Comparison of ENCODE assay signal across 18 cellular contexts in the genomic region with DNA sequence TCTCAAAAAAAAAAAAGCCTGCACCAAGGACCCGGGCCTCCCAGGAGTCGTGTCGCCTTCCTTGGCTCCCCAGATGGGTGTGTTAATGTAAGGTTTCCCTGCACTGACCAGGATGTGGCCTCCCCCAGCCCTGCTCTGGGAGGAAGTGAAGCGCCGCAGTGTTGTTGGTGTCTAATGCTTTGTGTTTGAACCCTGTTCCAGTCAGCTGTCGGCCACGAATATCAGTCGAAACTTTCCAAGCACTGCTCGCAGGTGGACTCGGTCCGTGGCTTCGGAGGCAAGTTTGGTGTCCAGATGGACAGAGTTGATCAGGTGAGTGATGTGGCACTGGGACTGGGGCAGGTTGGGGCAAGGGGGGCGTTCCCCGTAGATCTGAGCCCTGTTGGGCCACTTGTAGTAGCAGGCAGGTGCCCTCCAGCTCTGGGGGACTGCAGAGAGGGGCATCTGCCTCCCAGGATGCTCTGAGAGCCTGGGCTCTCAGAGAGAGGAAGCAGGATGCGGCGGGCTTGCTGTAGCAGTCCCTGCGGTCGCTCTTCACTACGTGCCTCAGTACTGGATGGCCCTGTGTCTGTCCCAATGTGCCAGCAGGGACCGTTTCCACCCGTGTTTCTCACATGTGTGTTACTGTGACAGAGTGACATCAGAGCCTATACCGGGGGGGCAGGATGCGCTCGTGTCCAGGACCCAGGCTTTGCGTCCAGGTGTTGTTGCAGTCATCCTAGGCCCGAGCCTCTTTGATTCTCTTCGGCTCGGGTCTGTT. TPM values are rescaled to one million over a fixed set of nuclear protein-coding genes. Genes with fewer than 3 reads are reported as not detected.
A peak's percentile ranks its signal among the peaks of the same experiment; 100 is the strongest.
DNase-seq lines count a peak whose midpoint lies in the region; ATAC-seq and TF ChIP-seq lines count a peak whose summit lies in the region.
"Had no signal": no experiment of that assay in that cellular context is flagged by ENCODE, and none has a peak within 500 bp of the region (broad histone marks: within the 10 kb centered on the region; RNA-seq: fewer than 3 reads in every experiment).

No MANE protein-coding gene starts in this region.

- no peaks in the 10 kb centered on the region for H3K9me2 ChIP-seq in GM23248 (ENCODE audit: insufficient read depth)
- H3K9me2 ChIP-seq: SK-N-SH had no signal

- in situ Hi-C loops in GM23248 (cut with MboI) (no loop called here), Panc1 (cut with HindIII; ENCODE audit: low pct_unique_long_range_greater_than_20kb, low sequenced_read_pairs) (no loop called here)

- no peak overlapping the region for H2BK12ac ChIP-seq in neuronal stem cell (ENCODE audit: low read length)

- no peaks in the 10 kb centered on the region for H3K9me3 Mint-ChIP-seq in chondrocyte (ENCODE audit: low read depth)
- H3K9me3 Mint-ChIP-seq: CD4-positive, alpha-beta memory T cell had no signal

- TF ChIP-seq POLR2A in ovary (IDR thresholded peaks at IDR 0.05): no peak

- no peak overlapping the region for H4K8ac ChIP-seq in neuronal stem cell (ENCODE audit: low read depth, low read length)

- H3K4me3 Mint-ChIP-seq in chondrocyte (ENCODE audit: unreplicated experiment): no peak overlapping the region
- H3K4me3 Mint-ChIP-seq: CD4-positive, alpha-beta memory T cell had no signal

- no peaks in the 10 kb centered on the region for H3K27me3 Mint-ChIP-seq in chondrocyte (ENCODE audit: low read depth)
- H3K27me3 Mint-ChIP-seq: CD4-positive, alpha-beta memory T cell had no signal

- H3K4me2 ChIP-seq in GM23248 (ENCODE audit: unreplicated experiment) (peak overlapping the region; percentile 3), neuronal stem cell (ENCODE audit: insufficient read depth, low read length, poor library complexity, severe bottlenecking) (no peak overlapping the region)
- H3K4me2 ChIP-seq: SK-N-SH had no signal

- H2BK15ac ChIP-seq in neuronal stem cell (ENCODE audit: low read length): no peak overlapping the region

- TF ChIP-seq EP300 in ovary (IDR thresholded peaks at IDR 0.05): no peak

- H3F3A ChIP-seq in GM23248 (ENCODE audit: insufficient read depth): peaks cover 41% of the 10 kb centered on the region

- WGBS in GM23248 (ENCODE audit: low coverage in 1 of 2, low lambda C conversion rate in 2 of 2, missing lambda C conversion rate in 2 of 2), 2 experiments: 87 to 90% methylated on average over 27 to 28 of the region's 28 CpGs
- WGBS in neuronal stem cell (ENCODE audit: extremely low coverage in 2 of 2, insufficient read length in 2 of 2, insufficient replicate concordance in 1 of 2), 2 donors: no CpG with 5 or more reads among the region's 28 CpGs
- WGBS in ovary, 3 donors: 91 to 92% (median 92%) methylated on average over 27 to 28 of the region's 28 CpGs

- H4K20me1 ChIP-seq in GM23248 (ENCODE audit: insufficient read depth): peaks cover 5% of the 10 kb centered on the region

- H3K23ac ChIP-seq in neuronal stem cell (ENCODE audit: low read depth, low read length, poor library complexity): no peak overlapping the region

- H3K27ac Mint-ChIP-seq in chondrocyte (ENCODE audit: unreplicated experiment): peak overlapping the region; percentile 95
- H3K27ac Mint-ChIP-seq: CD4-positive, alpha-beta memory T cell had no signal

- H3K36me3 ChIP-seq in GM23248 (ENCODE audit: low read depth) (peaks cover 74% of the 10 kb centered on the region), Panc1 (ENCODE audit: control insufficient read depth, insufficient read depth, low read length) (peaks cover 43% of the 10 kb centered on the region), neuronal stem cell (replicated peaks in 1 of 2; ENCODE audit: control insufficient read depth in 2 of 2, insufficient read depth in 2 of 2, low read length in 2 of 2) (peaks cover 61 to 93% of the 10 kb centered on the region in 2 donors), ovary (no peaks in the 10 kb centered on the region)

- no peak for DNase-seq in GM23248
- no peak for DNase-seq in Panc1 (ENCODE audit: low read depth, low spot score)
- DNase-seq in chondrocyte (ENCODE audit: low spot score): peak; percentile 76
- no peak for DNase-seq in neuronal stem cell (ENCODE audit: low spot score)
- no peak for DNase-seq in ovary
- DNase-seq in H4 (ENCODE audit: low spot score): no peak
- DNase-seq in NCI-H1105 treated with DMSO at 0.1 percent for 48 hours (lab: John Stamatoyannopoulos, UW): no peak
- DNase-seq: CD4-positive, alpha-beta memory T cell; DMS153; GDM1; MM.1S; NCI-H1092 treated with DMSO at 0.1 percent for 48 hours; NCI-H2081 treated with DMSO at 0.1 percent for 48 hours; NCI-H774; OCI-M1; SHP77 treated with DMSO at 0.1 percent for 48 hours; SK-N-SH had no signal

- H2AFZ ChIP-seq in GM23248 (no peak overlapping the region), neuronal stem cell (ENCODE audit: low read length) (no peak overlapping the region)

- H2BK120ac ChIP-seq in neuronal stem cell (ENCODE audit: low read depth, low read length): no peak overlapping the region

- H2BK5ac ChIP-seq in neuronal stem cell (ENCODE audit: low read length): no peak overlapping the region

- CTCF ChIA-PET in Panc1 (lab: Charles Lee): no interaction called here

- no peak overlapping the region for H3K18ac ChIP-seq in neuronal stem cell (ENCODE audit: low read length)

- H3K79me2 ChIP-seq in GM23248 (ENCODE audit: insufficient read depth): peaks cover 58% of the 10 kb centered on the region

- H3K36me3 Mint-ChIP-seq in chondrocyte (ENCODE audit: low read depth): peaks cover 51% of the 10 kb centered on the region
- H3K36me3 Mint-ChIP-seq: CD4-positive, alpha-beta memory T cell had no signal

- H4K91ac ChIP-seq in neuronal stem cell (ENCODE audit: low read depth, low read length, poor library complexity): peak overlapping the region; percentile 20

- BruUV-seq in Panc1 (replicated peaks; lab: Mats Ljungman, UMichigan): no TSS peak

- peaks cover 21% of the 10 kb centered on the region for H3K4me1 Mint-ChIP-seq in chondrocyte (ENCODE audit: low read depth)
- H3K4me1 Mint-ChIP-seq: CD4-positive, alpha-beta memory T cell had no signal

- H3K27ac ChIP-seq in GM23248 (peak overlapping the region; percentile 60), Panc1 (ENCODE audit: low read length) (no peak overlapping the region), neuronal stem cell (replicated peaks; ENCODE audit: low read length) (peak overlapping the region; percentile 7), ovary (no peak overlapping the region)

- H3K9me3 ChIP-seq in GM23248 (ENCODE audit: low read depth) (no peaks in the 10 kb centered on the region), Panc1 (ENCODE audit: control insufficient read depth, insufficient read depth, low read depth, low read length) (no peaks in the 10 kb centered on the region), neuronal stem cell (replicated peaks in 1 of 2; ENCODE audit: control insufficient read depth in 2 of 2, insufficient read depth in 1 of 2, low read depth in 1 of 2, low read length in 2 of 2) (no peaks in the 10 kb centered on the region), ovary (no peaks in the 10 kb centered on the region)
- H3K9me3 ChIP-seq: SK-N-SH had no signal

- no peak overlapping the region for H2AK5ac ChIP-seq in neuronal stem cell (ENCODE audit: low read depth, low read length)

- no peak overlapping the region for H3K4ac ChIP-seq in neuronal stem cell (ENCODE audit: low read length)

- TF ChIP-seq CTCF in Panc1 (IDR thresholded peaks at IDR 0.05) (no peak), chondrocyte (IDR thresholded peaks at IDR 0.05) (no peak), ovary (IDR thresholded peaks at IDR 0.05) (no peak)

- H3K4me1 ChIP-seq in GM23248 (ENCODE audit: insufficient read depth) (peaks cover 4% of the 10 kb centered on the region; the same call in 1 of the 2 replicates), Panc1 (ENCODE audit: control insufficient read depth, insufficient read depth, low read length) (no peaks in the 10 kb centered on the region), neuronal stem cell (ENCODE audit: control insufficient read depth in 2 of 2, insufficient read depth in 1 of 2, low read depth in 1 of 2, low read length in 2 of 2) (no peaks in the 10 kb centered on the region), ovary (ENCODE audit: insufficient read depth) (peaks cover 6% of the 10 kb centered on the region)

- no peak overlapping the region for H3K14ac ChIP-seq in neuronal stem cell (ENCODE audit: low read length)

- intact Hi-C loops in Panc1 (cut with micrococcal nuclease; ENCODE audit: unreplicated experiment): no loop called here
- intact Hi-C loops in ovary (cut with DNase I): no loop called here

- H3K27me3 ChIP-seq in GM23248 (replicated peaks; ENCODE audit: insufficient read depth) (no peaks in the 10 kb centered on the region), Panc1 (ENCODE audit: control insufficient read depth, insufficient read depth, low read length) (no peaks in the 10 kb centered on the region), neuronal stem cell (ENCODE audit: control insufficient read depth in 3 of 3, insufficient read depth in 3 of 3, low read depth in 1 of 3, low read length in 3 of 3) (no peaks in the 10 kb centered on the region), ovary (no peaks in the 10 kb centered on the region)

- POLR2A ChIA-PET in Panc1 (lab: Charles Lee): no interaction called here

- no peaks in the 10 kb centered on the region for H3K79me1 ChIP-seq in neuronal stem cell (ENCODE audit: low read depth, low read length)

- H3K9ac ChIP-seq in GM23248 (peak overlapping the region; percentile 22; the same call in 1 of the 2 replicates), neuronal stem cell (ENCODE audit: low read depth, low read length, poor library complexity) (no peak overlapping the region)
- H3K9ac ChIP-seq: SK-N-SH had no signal

- ATAC-seq in Panc1: peak; percentile 33; the same call in 1 of the 2 replicates
- ATAC-seq in GM21529 (IDR thresholded peaks at IDR 0.05; ENCODE audit: unreplicated experiment): no peak

- H3K4me3 ChIP-seq in GM23248 (no peak overlapping the region), Panc1 (ENCODE audit: low read depth in 2 of 2, low read length in 2 of 2) (no peak overlapping the region), neuronal stem cell (ENCODE audit: low read length in 2 of 2) (no peak overlapping the region), ovary (no peak overlapping the region)

RNA-seq across cellular contexts. Expression of gene CTTN, which starts 16.2 kb away (rescaled TPM):
- 249 and 315 TPM in 2 replicates for total RNA-seq in GM23248 (2014; rRNA removed; shearing (Covaris generic))
- polyA plus RNA-seq in GM23248 (2016; fragmentation: Nextera tagmentation; extraction: Ambion mirVana) (267 and 268 TPM in 2 replicates), ovary (100 to 1,000 TPM; 129 to 131 TPM)
- total RNA-seq in Panc1 (2021; ENCODE audit: unreplicated experiment) (503 TPM), chondrocyte (290 to 314 TPM (median 307 TPM) in 3 replicates), ovary (100 to 1,000 TPM; 197 to 321 (median 207) TPM)
- 500 TPM for polyA plus RNA-seq in Panc1 (2012; ENCODE audit: insufficient read length)
- polyA plus RNA-seq in neuronal stem cell (2013, experiment 1 of 2): 79.2 TPM
- 79.5 TPM for polyA plus RNA-seq in neuronal stem cell (2013, experiment 2 of 2)
- total RNA-seq in H4 (2014; rRNA removed; shearing (Covaris generic)): 118 and 177 TPM in 2 replicates

Comparison
In these comparisons a context has a peak if more than half of its experiments do, and no peak if none do; other contexts are left out.
1. H3K27ac ChIP-seq: peak in GM23248 (single experiment) and neuronal stem cell (single experiment); none in Panc1 (single experiment) and ovary (0 of 2).